Comparison of ENCODE assay signal across 15 cellular contexts in the genomic region with DNA sequence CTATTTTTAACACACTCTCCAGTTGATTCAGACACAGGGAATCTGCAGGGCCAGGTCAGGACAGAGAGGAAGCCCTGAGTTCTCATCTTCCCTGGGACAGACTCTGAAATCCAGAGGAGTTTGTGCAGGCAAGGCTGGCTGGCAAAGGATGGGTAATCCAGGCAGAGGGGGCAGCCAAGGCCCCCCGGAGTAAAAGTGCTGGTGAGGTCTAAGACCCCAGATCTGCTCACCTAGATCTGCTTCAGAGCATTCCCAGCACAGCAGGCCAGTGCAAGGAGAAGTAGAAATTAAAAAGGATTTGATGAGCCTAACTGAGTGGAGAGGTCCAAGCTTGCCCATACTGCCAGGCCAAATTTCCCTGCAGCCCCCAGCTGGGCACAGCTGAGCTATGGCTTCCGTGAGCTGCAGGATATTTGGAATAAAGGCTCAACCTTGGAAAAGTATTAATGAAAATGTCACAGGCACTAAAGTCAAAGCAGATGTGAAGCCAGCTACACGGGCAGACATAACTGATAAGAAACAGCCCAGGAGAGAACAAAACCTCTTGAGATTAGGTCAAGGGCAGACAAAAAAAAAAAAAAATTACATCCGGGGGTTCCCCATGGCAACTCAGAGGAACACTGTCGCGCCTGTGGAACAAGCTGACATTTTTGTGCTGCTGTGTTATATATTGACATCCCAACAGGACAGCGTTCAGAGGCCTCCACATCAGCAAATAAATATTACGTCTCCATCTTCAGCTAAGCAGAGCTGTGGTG. TPM values are rescaled to one million over a fixed set of nuclear protein-coding genes. Genes with fewer than 3 reads are reported as not detected.
DNase-seq lines count a peak whose midpoint lies in the region; ATAC-seq and TF ChIP-seq lines count a peak whose summit lies in the region.
"Had no signal": no experiment of that assay in that cellular context is flagged by ENCODE, and none has a peak within 500 bp of the region (broad histone marks: within the 10 kb centered on the region; RNA-seq: fewer than 3 reads in every experiment).

No MANE protein-coding gene starts in this region.

- DNase-seq in Right ventricle myocardium inferior (ENCODE audit: missing footprints) (no peak), cardiac septum (ENCODE audit: low spot score) (no peak), left kidney (ENCODE audit: low read depth, low spot score) (peak; percentile 47)
- no peak for DNase-seq in activated naive CD4-positive, alpha-beta T cell treated with Interleukin-2 at 50 U/mL for 16 hours
- DNase-seq in activated CD4-positive, alpha-beta memory T cell treated with anti-CD3 and anti-CD28 coated beads for 36 hours, result no peak
- DNase-seq: activated CD4-positive, alpha-beta T cell treated with anti-CD3 and anti-CD28 coated beads for 36 hours; activated naive CD4-positive, alpha-beta T cell treated with anti-CD3 and anti-CD28 coated beads for 36 hours; EL; NCI-H1436; NCI-H526; retina had no signal

- H3K27me3 Mint-ChIP-seq in brain, result no peaks in the 10 kb centered on the region
- no peaks in the 10 kb centered on the region for H3K27me3 Mint-ChIP-seq in activated CD4-positive, alpha-beta memory T cell treated with anti-CD3 and anti-CD28 coated beads for 36 hours
- H3K27me3 Mint-ChIP-seq: activated CD4-positive, alpha-beta T cell treated with anti-CD3 and anti-CD28 coated beads for 36 hours had no signal

- peaks cover 59% of the 10 kb centered on the region for H3K4me1 Mint-ChIP-seq in brain
- H3K4me1 Mint-ChIP-seq in activated CD4-positive, alpha-beta memory T cell treated with anti-CD3 and anti-CD28 coated beads for 36 hours (ENCODE audit: low read depth), result no peaks in the 10 kb centered on the region
- H3K4me1 Mint-ChIP-seq: activated CD4-positive, alpha-beta T cell treated with anti-CD3 and anti-CD28 coated beads for 36 hours had no signal

- intact Hi-C loops in Right ventricle myocardium inferior (cut with DNase I), result no loop called here
- intact Hi-C loops in cardiac septum (cut with DNase I), result no loop called here
- intact Hi-C loops in activated CD4-positive, alpha-beta memory T cell treated with anti-CD3 and anti-CD28 coated beads for 36 hours (cut with micrococcal nuclease), result no loop called here

- CTCF ChIA-PET in activated CD4-positive, alpha-beta memory T cell treated with anti-CD3 and anti-CD28 coated beads for 36 hours (lab: Charles Lee), result no interaction called here

- H3K9me3 Mint-ChIP-seq in brain, result peaks cover 0 to 9% (median 5%) of the 10 kb centered on the region in 5 experiments
- peaks cover 8% of the 10 kb centered on the region for H3K9me3 Mint-ChIP-seq in activated CD4-positive, alpha-beta memory T cell treated with anti-CD3 and anti-CD28 coated beads for 36 hours

- H3K36me3 Mint-ChIP-seq in brain, result peaks cover 11% of the 10 kb centered on the region
- peaks cover 19% of the 10 kb centered on the region for H3K36me3 Mint-ChIP-seq in activated CD4-positive, alpha-beta memory T cell treated with anti-CD3 and anti-CD28 coated beads for 36 hours

- TF ChIP-seq CTCF in brain (conservative IDR thresholded peaks at IDR 0.05), result no peak

- peak; percentile 56 for ATAC-seq in Right ventricle myocardium inferior
- ATAC-seq in esophagus mucosa, result no peak
- no peak for ATAC-seq in GM21447 (IDR thresholded peaks at IDR 0.05; ENCODE audit: unreplicated experiment)
- ATAC-seq: A549; activated CD4-positive, alpha-beta T cell treated with anti-CD3 and anti-CD28 coated beads for 36 hours had no signal

- peak overlapping the region in 3 of 5 experiments; percentile 2 to 45 (median 5) for H3K4me3 Mint-ChIP-seq in brain
- H3K4me3 Mint-ChIP-seq in activated CD4-positive, alpha-beta memory T cell treated with anti-CD3 and anti-CD28 coated beads for 36 hours, result no peak overlapping the region
- H3K4me3 Mint-ChIP-seq: activated CD4-positive, alpha-beta T cell treated with anti-CD3 and anti-CD28 coated beads for 36 hours; activated naive CD4-positive, alpha-beta T cell treated with anti-CD3 and anti-CD28 coated beads for 36 hours had no signal

- POLR2A ChIA-PET in activated CD4-positive, alpha-beta memory T cell treated with anti-CD3 and anti-CD28 coated beads for 36 hours (lab: Charles Lee), result interaction anchor here (0.6 kb wide), 1 partner anchor 184 kb away, joined by 4 read pairs; no protein-coding TSS in a partner anchor

- H3K27ac Mint-ChIP-seq in brain, result peak overlapping the region; percentile 26 to 89 (median 77)
- H3K27ac Mint-ChIP-seq in activated CD4-positive, alpha-beta memory T cell treated with anti-CD3 and anti-CD28 coated beads for 36 hours, result no peak overlapping the region
- H3K27ac Mint-ChIP-seq: activated CD4-positive, alpha-beta T cell treated with anti-CD3 and anti-CD28 coated beads for 36 hours; activated naive CD4-positive, alpha-beta T cell treated with anti-CD3 and anti-CD28 coated beads for 36 hours had no signal

RNA-seq across cellular contexts. Expression of a gene that starts 40.9 kb away (rescaled TPM):
- total RNA-seq in Right ventricle myocardium inferior (5.3 TPM), cardiac septum (6.4 TPM), esophagus mucosa (1.7 TPM)
- 1.7 TPM for polyA plus RNA-seq in brain (ENCODE audit: insufficient read depth, low read depth, low replicate concordance)
- under 1 TPM in 1 of 2 experiments, not detected in 1; 0.07 TPM for total RNA-seq in activated CD4-positive, alpha-beta memory T cell treated with anti-CD3 and anti-CD28 coated beads for 36 hours
